ENCODE assay signal across 9 cellular contexts in genomic region chr6:140485740-140486467, GRCh38.
DNase-seq lines count a peak whose midpoint lies in the region; ATAC-seq and TF ChIP-seq lines count a peak whose summit lies in the region.
"Had no signal": no experiment of that assay in that cellular context is flagged by ENCODE, and none has a peak within 500 bp of the region (broad histone marks: within the 10 kb centered on the region; RNA-seq: fewer than 3 reads in every experiment).

No MANE protein-coding gene starts in this region.

- no peaks in the 10 kb centered on the region for H3K36me3 ChIP-seq in CD4-positive, alpha-beta memory T cell (ENCODE audit: insufficient read depth, low read length)
- H3K36me3 ChIP-seq: heart left ventricle had no signal

- peak overlapping the region in 3 of 5 experiments; percentile 25 to 71 (median 42) for H3K27ac Mint-ChIP-seq in brain
- peak overlapping the region; percentile 12 for H3K27ac Mint-ChIP-seq in progenitor cell of endocrine pancreas
- no peak overlapping the region for H3K27ac Mint-ChIP-seq in CD4-positive, alpha-beta memory T cell

- H3K9me3 ChIP-seq in CD4-positive, alpha-beta memory T cell (ENCODE audit: control insufficient read depth in 1 of 2, low read length in 2 of 2): no peaks in the 10 kb centered on the region

- H3K9me3 Mint-ChIP-seq in brain: peaks cover 6 to 20% (median 10%) of the 10 kb centered on the region in 5 experiments
- H3K9me3 Mint-ChIP-seq in progenitor cell of endocrine pancreas (ENCODE audit: low read depth): peaks cover 8% of the 10 kb centered on the region
- H3K9me3 Mint-ChIP-seq in CD4-positive, alpha-beta memory T cell: peaks cover 0 to 2% (median 0%) of the 10 kb centered on the region in 8 donors

- peaks cover 25% of the 10 kb centered on the region for H3K4me1 Mint-ChIP-seq in brain
- H3K4me1 Mint-ChIP-seq in progenitor cell of endocrine pancreas (ENCODE audit: low read depth): peaks cover 8% of the 10 kb centered on the region
- H3K4me1 Mint-ChIP-seq in CD4-positive, alpha-beta memory T cell: no peaks in the 10 kb centered on the region

- H3K4me1 ChIP-seq in CD4-positive, alpha-beta memory T cell (ENCODE audit: insufficient read depth, low read length): no peaks in the 10 kb centered on the region

- no peak overlapping the region for H3K4me3 ChIP-seq in CD4-positive, alpha-beta memory T cell (ENCODE audit: low read length in 2 of 2)
- H3K4me3 ChIP-seq: heart left ventricle had no signal

- DNase-seq in HS-27A (ENCODE audit: low read depth) (peak; percentile 79), progenitor cell of endocrine pancreas (ENCODE audit: low spot score, unreplicated experiment) (no peak), T-helper 9 cell (no peak), left lobe of liver (ENCODE audit: low spot score) (no peak)
- no peak for DNase-seq in CD4-positive, alpha-beta memory T cell

- POLR2A ChIA-PET in CD4-positive, alpha-beta memory T cell (lab: Charles Lee; ENCODE audit: partially characterized antibody): no interaction called here

- H3K4me3 Mint-ChIP-seq in brain: no peak overlapping the region
- no peak overlapping the region for H3K4me3 Mint-ChIP-seq in progenitor cell of endocrine pancreas (ENCODE audit: low read depth)
- no peak overlapping the region for H3K4me3 Mint-ChIP-seq in CD4-positive, alpha-beta memory T cell

- CTCF ChIA-PET in CD4-positive, alpha-beta memory T cell (lab: Charles Lee; ENCODE audit: partially characterized antibody): no interaction called here

- H3K27me3 Mint-ChIP-seq in brain (no peaks in the 10 kb centered on the region), progenitor cell of endocrine pancreas (no peaks in the 10 kb centered on the region)
- no peaks in the 10 kb centered on the region for H3K27me3 Mint-ChIP-seq in CD4-positive, alpha-beta memory T cell

- H3K27me3 ChIP-seq in CD4-positive, alpha-beta memory T cell (ENCODE audit: insufficient read depth, low read length): no peaks in the 10 kb centered on the region
- H3K27me3 ChIP-seq: heart left ventricle had no signal

- intact Hi-C loops in CD4-positive, alpha-beta memory T cell (cut with micrococcal nuclease): no loop called here

- no peak overlapping the region for H3K27ac ChIP-seq in CD4-positive, alpha-beta memory T cell (ENCODE audit: low read depth, low read length)

- H3K36me3 Mint-ChIP-seq in brain: no peaks in the 10 kb centered on the region
- H3K36me3 Mint-ChIP-seq in progenitor cell of endocrine pancreas (ENCODE audit: insufficient read depth): peaks cover 3% of the 10 kb centered on the region
- no peaks in the 10 kb centered on the region for H3K36me3 Mint-ChIP-seq in CD4-positive, alpha-beta memory T cell

- peak; percentile 47 for ATAC-seq in GM18520 (IDR thresholded peaks at IDR 0.05; ENCODE audit: unreplicated experiment)
- ATAC-seq in HG03135 (IDR thresholded peaks at IDR 0.05; ENCODE audit: unreplicated experiment): no peak
- no peak for ATAC-seq in left lobe of liver

- TF ChIP-seq CTCF in brain (conservative IDR thresholded peaks at IDR 0.05) (no peak), progenitor cell of endocrine pancreas (IDR thresholded peaks at IDR 0.05; ENCODE audit: unreplicated experiment) (no peak)

Comparison
In these comparisons a context has a peak if more than half of its experiments do, and no peak if none do; other contexts are left out.
1. H3K27ac Mint-ChIP-seq: peak in brain (3 of 5) and progenitor cell of endocrine pancreas (single experiment); none in CD4-positive, alpha-beta memory T cell (0 of 7).